ENCODE assay signal across 10 cellular contexts in the genomic region with DNA sequence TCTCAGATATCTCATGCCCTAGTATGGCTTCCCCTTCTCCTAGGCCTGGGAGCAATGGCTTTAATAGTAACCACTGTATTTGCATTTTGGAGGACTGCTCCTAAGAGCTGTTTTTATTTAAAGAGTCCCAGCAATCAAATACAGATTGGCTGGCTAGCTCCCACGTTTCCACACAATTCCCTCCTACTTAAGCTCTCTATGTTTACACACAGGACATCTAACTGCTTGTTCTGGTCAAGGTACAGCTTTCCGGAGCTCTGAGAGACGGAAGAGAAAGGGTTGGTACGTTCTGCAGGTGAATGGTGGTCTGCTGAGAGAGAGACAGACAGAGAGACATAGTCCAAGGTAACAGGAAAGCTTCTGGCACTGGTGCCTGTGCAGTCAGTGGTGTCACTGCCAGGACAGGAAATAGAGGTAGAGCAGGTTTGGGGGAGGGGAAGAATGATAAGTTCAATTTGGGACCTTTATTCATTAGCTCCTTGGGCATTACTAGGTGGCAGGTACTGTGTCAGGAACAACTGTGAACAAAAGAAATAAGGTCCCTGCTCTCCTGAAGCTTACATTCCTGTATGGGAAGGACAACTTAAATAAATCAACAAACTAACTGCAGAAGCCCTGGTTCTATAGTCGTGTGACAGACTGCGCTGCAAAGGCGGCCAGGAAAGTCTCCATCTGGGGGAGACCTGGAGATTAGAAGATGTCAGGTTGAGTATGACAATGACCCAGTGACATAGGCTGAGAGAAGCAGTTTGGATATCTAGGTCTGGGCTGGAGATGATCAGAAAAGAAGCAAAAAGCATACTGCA. TPM values are rescaled to one million over a fixed set of nuclear protein-coding genes. Genes with fewer than 3 reads are reported as not detected.
A peak's percentile ranks its signal among the peaks of the same experiment; 100 is the strongest.
DNase-seq lines count a peak whose midpoint lies in the region; ATAC-seq and TF ChIP-seq lines count a peak whose summit lies in the region.
"Had no signal": no experiment of that assay in that cellular context is flagged by ENCODE, and none has a peak within 500 bp of the region (broad histone marks: within the 10 kb centered on the region; RNA-seq: fewer than 3 reads in every experiment).

No MANE protein-coding gene starts in this region.

- no peaks in the 10 kb centered on the region for H3K27me3 Mint-ChIP-seq in CD8-positive, alpha-beta T cell (ENCODE audit: low read depth)
- H3K27me3 Mint-ChIP-seq in brain (peaks cover 11% of the 10 kb centered on the region), natural killer cell (ENCODE audit: low read depth in 2 of 2) (no peaks in the 10 kb centered on the region)

- H3K4me3 Mint-ChIP-seq in CD8-positive, alpha-beta T cell = peak overlapping the region; percentile 35
- H3K4me3 Mint-ChIP-seq in brain = peak overlapping the region; percentile 50 to 80 (median 56)
- peak overlapping the region; percentile 82 for H3K4me3 Mint-ChIP-seq in natural killer cell

- H3K36me3 ChIP-seq in CD8-positive, alpha-beta T cell (ENCODE audit: insufficient read depth, low read length) = no peaks in the 10 kb centered on the region

- H3K9me3 ChIP-seq in CD8-positive, alpha-beta T cell (ENCODE audit: low read length) = no peaks in the 10 kb centered on the region

- no peak for DNase-seq in CD8-positive, alpha-beta T cell
- DNase-seq in NCI-H1048 (lab: John Stamatoyannopoulos, UW) (peak; percentile 49), natural killer cell (no peak), GM10266 (ENCODE audit: extremely low spot score) (no peak), kidney glomerular epithelial cell (lab: John Stamatoyannopoulos, UW) (no peak)
- DNase-seq in activated CD8-positive, alpha-beta memory T cell treated with anti-CD3 and anti-CD28 coated beads for 24 hours = no peak
- DNase-seq: activated effector memory CD4-positive, alpha-beta T cell treated with Interleukin-2 at 50 U/mL for 16 hours; NCI-H2171 treated with DMSO at 0.1 percent for 48 hours had no signal

- no peak overlapping the region for H3K4me3 ChIP-seq in CD8-positive, alpha-beta T cell (ENCODE audit: low read depth, low read length)

- peak overlapping the region; percentile 37 for H3K27ac Mint-ChIP-seq in CD8-positive, alpha-beta T cell
- H3K27ac Mint-ChIP-seq in brain (peak overlapping the region; percentile 5 to 92 (median 87)), natural killer cell (peak overlapping the region; percentile 87 to 91)

- peaks cover 3% of the 10 kb centered on the region for H3K36me3 Mint-ChIP-seq in CD8-positive, alpha-beta T cell
- H3K36me3 Mint-ChIP-seq in brain = peaks cover 13% of the 10 kb centered on the region
- H3K36me3 Mint-ChIP-seq in natural killer cell = no peaks in the 10 kb centered on the region

- intact Hi-C loops in CD8-positive, alpha-beta T cell (cut with DNase I, micrococcal nuclease) = loop anchor here (2.0 kb wide), 4 partner anchors 109 to 495 kb away; a partner anchor contains a TSS
- intact Hi-C loops in natural killer cell (cut with micrococcal nuclease) = no loop called here

- peaks cover 19% of the 10 kb centered on the region for H3K4me1 ChIP-seq in CD8-positive, alpha-beta T cell (ENCODE audit: insufficient read depth, low read length)

- H3K27me3 ChIP-seq in CD8-positive, alpha-beta T cell (ENCODE audit: insufficient read depth, low read length) = no peaks in the 10 kb centered on the region

- TF ChIP-seq CTCF in CD8-positive, alpha-beta T cell (IDR thresholded peaks at IDR 0.05) = no peak
- TF ChIP-seq CTCF in brain (conservative IDR thresholded peaks at IDR 0.05) (no peak), natural killer cell (IDR thresholded peaks at IDR 0.05) (no peak), GM10266 (IDR thresholded peaks at IDR 0.05; ENCODE audit: control insufficient read depth, insufficient read depth, low read depth, missing control alignments) (no peak)

- no peak for ATAC-seq in CD8-positive, alpha-beta T cell
- ATAC-seq in natural killer cell (no peak), HG03460 (IDR thresholded peaks at IDR 0.05; ENCODE audit: unreplicated experiment) (no peak)

- peaks cover 33% of the 10 kb centered on the region for H3K4me1 Mint-ChIP-seq in CD8-positive, alpha-beta T cell (ENCODE audit: low read depth)
- H3K4me1 Mint-ChIP-seq in brain = peaks cover 45% of the 10 kb centered on the region
- peaks cover 12 to 27% of the 10 kb centered on the region in 2 donors for H3K4me1 Mint-ChIP-seq in natural killer cell

- POLR2A ChIA-PET in CD8-positive, alpha-beta T cell (lab: Charles Lee) = interaction anchor here (0.6 to 1.0 kb wide), 2 partner anchors 16 to 512 kb away, joined by 3 to 5 read pairs; no protein-coding TSS in a partner anchor

- CTCF ChIA-PET in CD8-positive, alpha-beta T cell (lab: Charles Lee) = interaction anchor here (1.3 kb wide), 1 partner anchor 35 kb away, joined by 4 read pairs; no protein-coding TSS in a partner anchor

- no peak overlapping the region for H3K27ac ChIP-seq in CD8-positive, alpha-beta T cell (ENCODE audit: low read depth, low read length)

- no peaks in the 10 kb centered on the region for H3K9me3 Mint-ChIP-seq in CD8-positive, alpha-beta T cell
- peaks cover 0 to 3% (median 1%) of the 10 kb centered on the region in 5 experiments for H3K9me3 Mint-ChIP-seq in brain
- no peaks in the 10 kb centered on the region for H3K9me3 Mint-ChIP-seq in natural killer cell

RNA-seq across cellular contexts. Expression of a gene that starts 1.2 kb away (rescaled TPM):
- 10 to 100 TPM; 10.1 to 11.2 TPM for total RNA-seq in CD8-positive, alpha-beta T cell
- polyA plus RNA-seq in brain (ENCODE audit: insufficient read depth, low read depth, low replicate concordance) = 9.7 TPM
- 1 to 10 TPM; 7.0 to 9.0 (median 7.6) TPM for total RNA-seq in natural killer cell

RNA-seq across cellular contexts. Expression of a gene that starts 50.6 kb away (rescaled TPM):
- 10 to 100 TPM; 10.7 to 11.5 TPM for total RNA-seq in CD8-positive, alpha-beta T cell
- polyA plus RNA-seq in brain (ENCODE audit: insufficient read depth, low read depth, low replicate concordance) = 34.2 TPM
- 10 to 100 TPM in 1 of 3 donors, 1 to 10 TPM in 2; 7.3 to 10.2 (median 8.8) TPM for total RNA-seq in natural killer cell

Comparison
In these comparisons a context has a peak if more than half of its experiments do, and no peak if none do; other contexts are left out.
1. H3K27ac Mint-ChIP-seq: peak in every context shown above with its lines; median percentile 89 in natural killer cell; 87 in brain; 37 in CD8-positive, alpha-beta T cell.